In the genomic region with DNA sequence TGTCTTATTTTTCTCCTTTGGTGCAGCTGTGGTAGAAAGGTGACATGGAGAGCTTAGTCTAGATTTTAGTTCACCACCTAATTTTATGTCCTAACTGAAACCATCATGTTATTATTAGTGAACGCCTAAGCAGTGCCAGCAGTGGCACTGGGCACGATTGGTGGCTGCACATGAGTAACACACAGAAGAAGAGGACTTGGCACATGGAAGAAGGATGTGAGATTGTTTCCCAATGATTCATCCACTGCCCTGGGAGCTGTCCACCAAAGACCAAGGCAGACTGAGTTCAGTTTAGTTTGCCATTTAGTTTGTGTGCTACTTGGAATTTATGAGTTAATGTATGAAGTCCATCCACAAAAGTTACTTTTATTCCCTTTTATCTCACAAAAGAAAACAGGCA, we compare ENCODE assay signal across 12 cellular contexts.
DNase-seq lines count a peak whose midpoint lies in the region; ATAC-seq, FAIRE-seq and TF ChIP-seq lines count a peak whose summit lies in the region.
"Had no signal": no experiment of that assay in that cellular context is flagged by ENCODE, and none has a peak within 500 bp of the region (broad histone marks: within the 10 kb centered on the region; RNA-seq: fewer than 3 reads in every experiment).

No MANE protein-coding gene starts in this region.

- POLR2A ChIA-PET in endothelial cell of umbilical vein (lab: Charles Lee) = no interaction called here

- H3K4me3 ChIP-seq in endothelial cell of umbilical vein (replicated peaks in 1 of 3; ENCODE audit: insufficient read depth in 1 of 3, low read depth in 1 of 3, low read length in 3 of 3) (no peak overlapping the region), liver (ENCODE audit: low read depth in 1 of 3, low read length in 3 of 3) (no peak overlapping the region), endodermal cell (ENCODE audit: low read length) (no peak overlapping the region)
- H3K4me3 ChIP-seq: cardiac muscle cell had no signal

- H3K9me3 ChIP-seq in endothelial cell of umbilical vein (replicated peaks; ENCODE audit: control insufficient read depth, insufficient read depth, low read length) (no peaks in the 10 kb centered on the region), liver (ENCODE audit: control insufficient read depth in 4 of 4, low read length in 3 of 4) (no peaks in the 10 kb centered on the region), endodermal cell (ENCODE audit: control insufficient read depth, low read length) (no peaks in the 10 kb centered on the region)

- no peak overlapping the region for H3K4me3 Mint-ChIP-seq in endodermal cell
- H3K4me3 Mint-ChIP-seq: activated CD4-positive, alpha-beta memory T cell treated with anti-CD3 and anti-CD28 coated beads for 36 hours; B cell had no signal

- peaks cover 3% of the 10 kb centered on the region for H3K4me1 ChIP-seq in endothelial cell of umbilical vein (ENCODE audit: control insufficient read depth, extremely low read depth, insufficient read depth, low read length)
- peaks cover 0 to 12% (median 3%) of the 10 kb centered on the region in 4 donors for H3K4me1 ChIP-seq in liver (ENCODE audit: control insufficient read depth in 4 of 4, insufficient read depth in 4 of 4, low read length in 3 of 4)
- no peaks in the 10 kb centered on the region for H3K4me1 ChIP-seq in endodermal cell (ENCODE audit: control insufficient read depth, insufficient read depth, low read length)

- H3K27ac Mint-ChIP-seq in endodermal cell = no peak overlapping the region
- H3K27ac Mint-ChIP-seq: activated CD4-positive, alpha-beta memory T cell treated with anti-CD3 and anti-CD28 coated beads for 36 hours; B cell had no signal

- peak; percentile 90 for FAIRE-seq in endothelial cell of umbilical vein (lab: Jason Lieb, UNC)

- no peak for TF ChIP-seq POLR2A in endothelial cell of umbilical vein (IDR thresholded peaks at IDR 0.05; ENCODE audit: low read depth, low read length)

- ATAC-seq in HG02973 (IDR thresholded peaks at IDR 0.05; ENCODE audit: unreplicated experiment) = no peak

- H4K20me1 ChIP-seq in endothelial cell of umbilical vein (replicated peaks; ENCODE audit: control insufficient read depth, extremely low read depth, insufficient read depth, low read length) = no peaks in the 10 kb centered on the region

- H3K27me3 Mint-ChIP-seq in endodermal cell (ENCODE audit: insufficient read depth) = no peaks in the 10 kb centered on the region
- H3K27me3 Mint-ChIP-seq: activated CD4-positive, alpha-beta memory T cell treated with anti-CD3 and anti-CD28 coated beads for 36 hours had no signal

- 70% methylated on average over 2 of the region's 2 CpGs for WGBS in liver
- WGBS in endodermal cell (ENCODE audit: insufficient coverage in 1 of 2, insufficient read length in 1 of 2), 2 experiments = 82 to 89% methylated on average over 1 to 2 of the region's 2 CpGs

- in situ Hi-C loops in ACHN (cut with HindIII; ENCODE audit: low pct_ligation_motif_present, low pct_unique_long_range_greater_than_20kb, low sequenced_read_pairs) = no loop called here

- no peak for TF ChIP-seq RAD21 in liver (IDR thresholded peaks at IDR 0.05)

- H3K9ac ChIP-seq in endothelial cell of umbilical vein (replicated peaks; ENCODE audit: extremely low read depth, insufficient read depth, low read length) (no peak overlapping the region), liver (ENCODE audit: low read depth in 1 of 2, low read length in 2 of 2) (no peak overlapping the region), endodermal cell (ENCODE audit: extremely low read depth, low read length, poor library complexity, severe bottlenecking) (no peak overlapping the region)

- intact Hi-C loops in endothelial cell of umbilical vein (cut with micrococcal nuclease) = no loop called here

- peaks cover 8% of the 10 kb centered on the region for H3K4me1 Mint-ChIP-seq in endodermal cell
- H3K4me1 Mint-ChIP-seq: B cell had no signal

- BruUV-seq in endothelial cell of umbilical vein (replicated peaks; lab: Mats Ljungman, UMichigan) = no TSS peak

- H3K27me3 ChIP-seq in endothelial cell of umbilical vein (ENCODE audit: control insufficient read depth in 2 of 2, insufficient read depth in 2 of 2, low read length in 2 of 2) = no peaks in the 10 kb centered on the region
- H3K27me3 ChIP-seq in liver (ENCODE audit: control insufficient read depth in 4 of 4, insufficient read depth in 4 of 4, low read length in 3 of 4) = no peaks in the 10 kb centered on the region
- H3K27me3 ChIP-seq in endodermal cell (ENCODE audit: control insufficient read depth, insufficient read depth, low read length, poor library complexity, severe bottlenecking) = no peaks in the 10 kb centered on the region
- H3K27me3 ChIP-seq: cardiac muscle cell had no signal

- no peaks in the 10 kb centered on the region for H3K36me3 Mint-ChIP-seq in endodermal cell (ENCODE audit: low read depth)
- H3K36me3 Mint-ChIP-seq: activated CD4-positive, alpha-beta memory T cell treated with anti-CD3 and anti-CD28 coated beads for 36 hours had no signal

- DNase-seq in ACHN (peak; percentile 84), NCI-H226 (peak; percentile 70), endothelial cell of umbilical vein (ENCODE audit: low read depth, low spot score) (peak; percentile 79), endodermal cell (no peak), NCI-H1930 (lab: John Stamatoyannopoulos, UW) (no peak), superior temporal gyrus (ENCODE audit: extremely low spot score) (no peak)
- DNase-seq: activated CD4-positive, alpha-beta memory T cell treated with anti-CD3 and anti-CD28 coated beads for 36 hours; KG1 had no signal

- H3K79me2 ChIP-seq in endothelial cell of umbilical vein (ENCODE audit: control insufficient read depth, insufficient read depth, low read length) = no peaks in the 10 kb centered on the region

- no peaks in the 10 kb centered on the region for H3K9me1 ChIP-seq in endothelial cell of umbilical vein (replicated peaks; ENCODE audit: control insufficient read depth, extremely low read depth, insufficient read depth, low read length)

- H3K27ac ChIP-seq in endothelial cell of umbilical vein (ENCODE audit: insufficient read depth, low read depth, low read length) (no peak overlapping the region), liver (ENCODE audit: low read depth in 1 of 2, low read length in 2 of 2) (no peak overlapping the region), endodermal cell (ENCODE audit: low read depth, low read length) (no peak overlapping the region)
- H3K27ac ChIP-seq: cardiac muscle cell had no signal

- CTCF ChIA-PET in endothelial cell of umbilical vein (lab: Charles Lee) = interaction anchor here (1.0 to 2.5 kb wide), 9 partner anchors 9 to 226 kb away, joined by 3 to 9 read pairs (median 4); no protein-coding TSS in a partner anchor

- H3K9me3 Mint-ChIP-seq in endodermal cell = no peaks in the 10 kb centered on the region
- H3K9me3 Mint-ChIP-seq: activated CD4-positive, alpha-beta memory T cell treated with anti-CD3 and anti-CD28 coated beads for 36 hours had no signal

- no peak overlapping the region for H2AFZ ChIP-seq in endothelial cell of umbilical vein (ENCODE audit: low read depth, low read length)

- H3K36me3 ChIP-seq in endothelial cell of umbilical vein (ENCODE audit: control insufficient read depth in 2 of 2, extremely low read depth in 1 of 2, insufficient read depth in 2 of 2, low read length in 2 of 2) (no peaks in the 10 kb centered on the region), liver (ENCODE audit: control insufficient read depth in 4 of 4, insufficient read depth in 3 of 4, low read depth in 1 of 4, low read length in 3 of 4) (no peaks in the 10 kb centered on the region), endodermal cell (ENCODE audit: control insufficient read depth, insufficient read depth, low read length) (no peaks in the 10 kb centered on the region)

- dilution Hi-C loops in endothelial cell of umbilical vein (cut with MboI; ENCODE audit: extremely low pct_ligation_motif_present, low sequenced_read_pairs) = no loop called here

- no peak overlapping the region for H3K4me2 ChIP-seq in endothelial cell of umbilical vein (ENCODE audit: insufficient read depth, low read length)

- no peak for TF ChIP-seq CTCF in endothelial cell of umbilical vein (IDR thresholded peaks at IDR 0.05; ENCODE audit: extremely low read depth in 1 of 2, insufficient read depth in 1 of 2, low read depth in 1 of 2, low read length in 2 of 2)
- no peak for TF ChIP-seq CTCF in liver (IDR thresholded peaks at IDR 0.05; ENCODE audit: low read depth, low read length, missing input control)
- no peak for TF ChIP-seq CTCF in endodermal cell (conservative IDR thresholded peaks at IDR 0.05)

TF ChIP-seq in endothelial cell of umbilical vein, 7 proteins besides CTCF, POLR2A, EP300 and RAD21:
- TF ChIP-seq EZH2 (IDR thresholded peaks at IDR 0.05; ENCODE audit: borderline replicate concordance, low read depth, low read length, severe bottlenecking) = no peak
- no peak for TF ChIP-seq POLR2AphosphoS5 (IDR thresholded peaks at IDR 0.05; ENCODE audit: insufficient read depth, low read depth, low read length)
- TF ChIP-seq, protein P1, sequence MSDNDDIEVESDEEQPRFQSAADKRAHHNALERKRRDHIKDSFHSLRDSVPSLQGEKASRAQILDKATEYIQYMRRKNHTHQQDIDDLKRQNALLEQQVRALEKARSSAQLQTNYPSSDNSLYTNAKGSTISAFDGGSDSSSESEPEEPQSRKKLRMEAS (IDR thresholded peaks at IDR 0.05; ENCODE audit: insufficient read depth, insufficient read length) = no peak
- TF ChIP-seq JUN (IDR thresholded peaks at IDR 0.05; ENCODE audit: borderline replicate concordance, insufficient read depth, insufficient read length, low read depth) = peak; percentile 63
- TF ChIP-seq MYC (IDR thresholded peaks at IDR 0.05; ENCODE audit: low read depth, low read length) = no peak
- peak; percentile 95 for TF ChIP-seq FOS (IDR thresholded peaks at IDR 0.05; ENCODE audit: borderline replicate concordance, insufficient read depth, low read length)

TF ChIP-seq in liver, 16 proteins besides CTCF, POLR2A, EP300 and RAD21 (continues in another document):
- peak in 1 of 2 donors; percentile 17 for TF ChIP-seq JUND (IDR thresholded peaks at IDR 0.05)
- no peak for TF ChIP-seq HNF4A (conservative IDR thresholded peaks at IDR 0.05)
- TF ChIP-seq FOXA1 (IDR thresholded peaks at IDR 0.05) = no peak

Comparison
In these comparisons a context has a peak if more than half of its experiments do, and no peak if none do; other contexts are left out.
1. DNase-seq: peak in ACHN (single experiment), NCI-H226 (single experiment) and endothelial cell of umbilical vein (single experiment); none in endodermal cell (single experiment), NCI-H1930 (0 of 2) and superior temporal gyrus (single experiment).